In genomic region chr6:32175322-32175710, GRCh38 we compare ENCODE assay signal across 8 cellular contexts. TPM values are rescaled to one million over a fixed set of nuclear protein-coding genes. Genes with fewer than 3 reads are reported as not detected.
DNase-seq lines count a peak whose midpoint lies in the region; ATAC-seq and TF ChIP-seq lines count a peak whose summit lies in the region.

No MANE protein-coding gene starts in this region.

- H3K27me3 ChIP-seq in heart left ventricle (no peaks in the 10 kb centered on the region), breast epithelium (no peaks in the 10 kb centered on the region), uterus (no peaks in the 10 kb centered on the region)

- H3K27ac ChIP-seq in heart left ventricle (peak overlapping the region; percentile 87 to 100 (median 97)), breast epithelium (peak overlapping the region; percentile 93 to 98), mesodermal cell (ENCODE audit: low read depth, low read length, severe bottlenecking) (no peak overlapping the region), uterus (peak overlapping the region; percentile 96 to 98)

- peaks cover 0 to 22% (median 15%) of the 10 kb centered on the region in 9 donors for H3K36me3 ChIP-seq in heart left ventricle
- no peaks in the 10 kb centered on the region for H3K36me3 ChIP-seq in breast epithelium
- H3K36me3 ChIP-seq in mesodermal cell (ENCODE audit: control insufficient read depth, insufficient read depth, low read length) = peaks cover 34% of the 10 kb centered on the region
- H3K36me3 ChIP-seq in uterus = no peaks in the 10 kb centered on the region

- no peak for DNase-seq in heart left ventricle
- no peak for DNase-seq in cardiac septum (ENCODE audit: low spot score)
- no peak for DNase-seq in breast epithelium (ENCODE audit: low spot score in 2 of 2)
- DNase-seq in uterus = no peak
- no peak for DNase-seq in NCI-H2196 treated with DMSO at 0.1 percent for 48 hours (lab: John Stamatoyannopoulos, UW; ENCODE audit: unreplicated experiment)
- no peak for DNase-seq in HUDEP-2 (lab: John Stamatoyannopoulos, UW; ENCODE audit: unreplicated experiment in 76 of 76)

- no peak for ATAC-seq in heart left ventricle
- no peak for ATAC-seq in GM18870 (IDR thresholded peaks at IDR 0.05; ENCODE audit: unreplicated experiment)

- H3K4me1 ChIP-seq in heart left ventricle = peaks cover 11 to 57% (median 37%) of the 10 kb centered on the region in 12 donors
- H3K4me1 ChIP-seq in breast epithelium = peaks cover 0 to 34% of the 10 kb centered on the region in 2 donors
- H3K4me1 ChIP-seq in mesodermal cell (ENCODE audit: control insufficient read depth, insufficient read depth, low read length, poor library complexity, severe bottlenecking) = peaks cover 26% of the 10 kb centered on the region
- H3K4me1 ChIP-seq in uterus = peaks cover 9 to 14% of the 10 kb centered on the region in 2 donors

- intact Hi-C loops in heart left ventricle (cut with DNase I) = loop anchor here in 4 of 10 donors (5.0 to 10.0 kb wide), 3 partner anchors 43 to 511 kb away; partner anchors contain the start of genes C6orf47 (in 2 of the 4), CSNK2B (in 2 of the 4), GPANK1 (in 2 of the 4) and LY6G5B (in 2 of the 4)
- intact Hi-C loops in cardiac septum (cut with DNase I) = no loop called here
- intact Hi-C loops in breast epithelium (cut with DNase I; ENCODE audit: low total_unique reads) = no loop called here
- intact Hi-C loops in uterus (cut with DNase I; ENCODE audit: low total_unique reads) = loop anchor here (10.0 kb wide), 1 partner anchor 51 kb away; the partner anchor contains the start of gene ATF6B

- TF ChIP-seq CTCF in heart left ventricle (IDR thresholded peaks at IDR 0.05) (no peak), breast epithelium (IDR thresholded peaks at IDR 0.05) (no peak), uterus (IDR thresholded peaks at IDR 0.05) (no peak)

- H3K4me3 ChIP-seq in heart left ventricle (peak overlapping the region; percentile 61 to 99 (median 88)), breast epithelium (peak overlapping the region; percentile 72 to 91 (median 91)), mesodermal cell (ENCODE audit: extremely low read depth, insufficient read depth, low read length, poor library complexity, severe bottlenecking) (peak overlapping the region; percentile 99), uterus (peak overlapping the region; percentile 84 to 99)

- H3K9me3 ChIP-seq in heart left ventricle = no peaks in the 10 kb centered on the region
- no peaks in the 10 kb centered on the region for H3K9me3 ChIP-seq in breast epithelium
- no peaks in the 10 kb centered on the region for H3K9me3 ChIP-seq in mesodermal cell (ENCODE audit: control insufficient read depth, low read length)
- H3K9me3 ChIP-seq in uterus = no peaks in the 10 kb centered on the region

- 10 to 20% (median 11%) methylated on average over 2 of the region's 2 CpGs for WGBS in heart left ventricle, 4 donors
- 20 to 29% methylated on average over 1 to 2 of the region's 2 CpGs for WGBS in mesodermal cell (ENCODE audit: insufficient coverage in 2 of 2), 2 experiments

- no peak for TF ChIP-seq POLR2A in heart left ventricle (IDR thresholded peaks at IDR 0.05)
- TF ChIP-seq POLR2A in breast epithelium (IDR thresholded peaks at IDR 0.05) = no peak
- no peak for TF ChIP-seq POLR2A in uterus (IDR thresholded peaks at IDR 0.05)

RNA-seq across cellular contexts. Expression of gene AGPAT1, which starts 0.6 kb away (rescaled TPM):
- total RNA-seq in heart left ventricle (10 to 100 TPM; 45.5 to 61.7 (median 51.0) TPM), cardiac septum (47.2 TPM), breast epithelium (10 to 100 TPM; 25.8 to 33.8 (median 30.6) TPM), uterus (10 to 100 TPM; 14.2 to 71.2 (median 37.7) TPM)
- 10 to 100 TPM; 43.5 to 79.1 TPM for polyA plus RNA-seq in heart left ventricle
- 123 TPM for polyA plus RNA-seq in mesodermal cell (2013, experiment 1 of 2)
- polyA plus RNA-seq in mesodermal cell (2013, experiment 2 of 2) = 98.6 TPM

RNA-seq across cellular contexts. Expression of gene RNF5, which starts 2.9 kb away (rescaled TPM):
- total RNA-seq in heart left ventricle (100 to 1,000 TPM in 2 of 9 donors, 10 to 100 TPM in 7; 62.7 to 136 (median 84.5) TPM), cardiac septum (60.7 TPM), breast epithelium (10 to 100 TPM; 56.3 to 78.0 (median 70.5) TPM), uterus (10 to 100 TPM; 45.6 to 84.7 (median 56.3) TPM)
- 100 to 1,000 TPM in 1 of 2 donors, 10 to 100 TPM in 1; 95.1 to 132 TPM for polyA plus RNA-seq in heart left ventricle
- 101 TPM for polyA plus RNA-seq in mesodermal cell (2013, experiment 1 of 2)
- polyA plus RNA-seq in mesodermal cell (2013, experiment 2 of 2) = 85.4 TPM

RNA-seq across cellular contexts. Expression of gene AGER, which starts 8.7 kb away (rescaled TPM):
- 1 to 10 TPM in 6 of 9 donors, under 1 TPM in 2, not detected in 1; 0.69 to 5.7 (median 2.2) TPM for total RNA-seq in heart left ventricle
- polyA plus RNA-seq in heart left ventricle = 1 to 10 TPM; 1.4 to 1.6 TPM
- total RNA-seq in cardiac septum = 3.5 TPM
- total RNA-seq in breast epithelium = 1 to 10 TPM; 1.3 to 2.6 (median 1.8) TPM
- 23.7 TPM for polyA plus RNA-seq in mesodermal cell (2013, experiment 1 of 2)
- 19.3 TPM for polyA plus RNA-seq in mesodermal cell (2013, experiment 2 of 2)
- 10 to 100 TPM in 1 of 4 donors, 1 to 10 TPM in 1, under 1 TPM in 1, not detected in 1; 0.59 to 12.4 (median 2.5) TPM for total RNA-seq in uterus

RNA-seq across cellular contexts. Expression of gene EGFL8, which starts 10.9 kb away (rescaled TPM):
- total RNA-seq in heart left ventricle = 10 to 100 TPM in 2 of 9 donors, 1 to 10 TPM in 7; 2.4 to 11.2 (median 6.1) TPM
- polyA plus RNA-seq in heart left ventricle = 1 to 10 TPM; 4.3 to 8.1 TPM
- total RNA-seq in cardiac septum = 5.1 TPM
- total RNA-seq in breast epithelium = 10 to 100 TPM; 10.2 to 19.6 (median 11.8) TPM
- 30.7 TPM for polyA plus RNA-seq in mesodermal cell (2013, experiment 1 of 2)
- 29.1 TPM for polyA plus RNA-seq in mesodermal cell (2013, experiment 2 of 2)
- 10 to 100 TPM in 3 of 4 donors, 1 to 10 TPM in 1; 9.2 to 54.8 (median 20.2) TPM for total RNA-seq in uterus

RNA-seq across cellular contexts. Expression of gene PBX2, which starts 14.7 kb away (rescaled TPM):
- total RNA-seq in heart left ventricle (10 to 100 TPM; 25.3 to 60.4 (median 39.7) TPM), cardiac septum (46.9 TPM), breast epithelium (10 to 100 TPM; 32.3 to 61.6 (median 48.5) TPM), uterus (100 to 1,000 TPM in 1 of 4 donors, 10 to 100 TPM in 3; 35.1 to 150 (median 57.7) TPM)
- polyA plus RNA-seq in heart left ventricle = 10 to 100 TPM; 35.7 to 42.1 TPM
- polyA plus RNA-seq in mesodermal cell (2013, experiment 1 of 2) = 227 TPM
- 188 TPM for polyA plus RNA-seq in mesodermal cell (2013, experiment 2 of 2)
